Comparison of ENCODE assay signal across 11 cellular contexts in genomic region chr12:78002878-78003277, GRCh38.
DNase-seq lines count a peak whose midpoint lies in the region; ATAC-seq and TF ChIP-seq lines count a peak whose summit lies in the region.
"Had no signal": no experiment of that assay in that cellular context is flagged by ENCODE, and none has a peak within 500 bp of the region (broad histone marks: within the 10 kb centered on the region; RNA-seq: fewer than 3 reads in every experiment).

No MANE protein-coding gene starts in this region.

- DNase-seq in NCI-H345 (lab: John Stamatoyannopoulos, UW): peak; percentile 14
- DNase-seq in NCI-H345 treated with DMSO at 0.1 percent for 48 hours (lab: John Stamatoyannopoulos, UW; ENCODE audit: unreplicated experiment): no peak
- DNase-seq in NAMALWA (ENCODE audit: low spot score): peak; percentile 14
- peak; percentile 38 for DNase-seq in iris pigment epithelial cell (ENCODE audit: low read depth)
- DNase-seq in sciatic nerve (ENCODE audit: low spot score): no peak
- no peak for DNase-seq in hypothalamus (lab: John Stamatoyannopoulos, UW)
- DNase-seq: activated naive CD4-positive, alpha-beta T cell treated with anti-CD3 and anti-CD28 coated beads, Interleukin-2, amount 50 U/mL, for 16 hours; uterus had no signal

- intact Hi-C loops in sciatic nerve (cut with DNase I): no loop called here

- peak; percentile 67 for ATAC-seq in SK-N-SH treated with all-trans-retinoic acid at 6 μM for 48 hours
- ATAC-seq in sciatic nerve: no peak
- ATAC-seq in GM21717 (IDR thresholded peaks at IDR 0.05; ENCODE audit: unreplicated experiment): no peak
- ATAC-seq: left lobe of liver had no signal

TF ChIP-seq in SK-N-SH treated with all-trans-retinoic acid at 6 μM for 48 hours, 23 proteins besides CTCF, POLR2A, EP300 and RAD21:
- TF ChIP-seq RARB (CRISPR knock-in tag; IDR thresholded peaks at IDR 0.05) (no peak), TSHZ2 (CRISPR knock-in tag; IDR thresholded peaks at IDR 0.05) (no peak), SNAI2 (CRISPR knock-in tag; IDR thresholded peaks at IDR 0.05) (no peak), CSDC2 (CRISPR knock-in tag; IDR thresholded peaks at IDR 0.05) (no peak), PATZ1 (CRISPR knock-in tag; IDR thresholded peaks at IDR 0.05; ENCODE audit: borderline replicate concordance) (no peak), TCF4 (CRISPR knock-in tag; IDR thresholded peaks at IDR 0.05; ENCODE audit: borderline replicate concordance) (no peak), ISL1 (CRISPR knock-in tag; IDR thresholded peaks at IDR 0.05) (no peak), CSRNP3 (CRISPR knock-in tag; IDR thresholded peaks at IDR 0.05) (no peak), ZNF70 (CRISPR knock-in tag; IDR thresholded peaks at IDR 0.05) (no peak), CREB5 (CRISPR knock-in tag; IDR thresholded peaks at IDR 0.05; ENCODE audit: low read depth) (no peak)

Comparison
In these comparisons a context has a peak if more than half of its experiments do, and no peak if none do; other contexts are left out.
1. DNase-seq: peak in NCI-H345 (single experiment), NAMALWA (single experiment) and iris pigment epithelial cell (single experiment); none in NCI-H345 treated with DMSO at 0.1 percent for 48 hours (single experiment), sciatic nerve (single experiment) and hypothalamus (0 of 51).